ENCODE assay signal across 31 cellular contexts in the genomic region with DNA sequence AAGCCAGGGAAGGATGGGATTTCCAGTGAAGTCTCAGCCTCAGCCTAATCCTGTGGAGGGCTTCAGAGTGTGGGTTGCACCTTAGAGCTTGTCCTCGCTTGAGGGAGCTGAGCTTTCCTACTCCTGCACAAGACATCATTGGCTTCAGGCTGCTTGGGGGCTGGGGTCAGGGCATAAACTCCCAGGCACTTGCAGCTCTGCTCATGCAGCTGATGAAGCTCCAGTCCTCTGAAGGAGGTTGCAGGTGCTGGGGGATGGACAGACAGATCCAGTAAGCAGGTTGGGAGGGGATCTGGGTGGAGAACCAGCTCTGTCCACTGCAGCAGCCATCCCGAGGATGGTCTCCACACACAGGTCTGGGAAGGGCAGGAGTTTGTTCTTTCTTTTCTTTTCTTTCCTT.
"Had no signal": no experiment of that assay in that cellular context is flagged by ENCODE, and none has a peak within 500 bp of the region (broad histone marks: within the 10 kb centered on the region; RNA-seq: fewer than 3 reads in every experiment).

No MANE protein-coding gene starts in this region.

- H3K9me3 ChIP-seq: neutrophil, ovary, psoas muscle, right lobe of liver, sigmoid colon, suprapubic skin, testis, tibial artery, transverse colon, upper lobe of right lung, uterus had no signal

- H3K4me1 ChIP-seq: neural progenitor cell, parathyroid adenoma had no signal

- H3K27ac ChIP-seq: neural progenitor cell, neutrophil, ovary, parathyroid adenoma, psoas muscle, right lobe of liver, sigmoid colon, suprapubic skin, testis, tibial artery, transverse colon, upper lobe of right lung, uterus had no signal

- H3K27ac Mint-ChIP-seq: naive thymus-derived CD4-positive, alpha-beta T cell; natural killer cell; nephron; neural progenitor cell; progenitor cell of endocrine pancreas; stimulated activated memory B cell treated with anti-CD40 and anti-IgM and Interleukin-4, amounts not matched to agents 10 μg/mL and 1 μg/mL and 100 μg/mL, for 72 hours; stimulated activated naive CD8-positive, alpha-beta T cell treated with anti-CD3 and anti-CD28 coated beads, Interleukin-15, amount 100 ng/mL, for 72 hours; type B pancreatic cell had no signal

- H3K9me3 Mint-ChIP-seq: naive thymus-derived CD4-positive, alpha-beta T cell; natural killer cell; nephron; neural progenitor cell; stimulated activated memory B cell treated with anti-CD40 and anti-IgM and Interleukin-4, amounts not matched to agents 10 μg/mL and 1 μg/mL and 100 μg/mL, for 72 hours; stimulated activated naive CD8-positive, alpha-beta T cell treated with anti-CD3 and anti-CD28 coated beads, Interleukin-15, amount 100 ng/mL, for 72 hours; type B pancreatic cell had no signal

- H3K27me3 ChIP-seq: ovary, testis, uterus had no signal

- H3K4me3 ChIP-seq: neural progenitor cell, ovary, psoas muscle, right lobe of liver, sigmoid colon, suprapubic skin, testis, tibial artery, transverse colon, upper lobe of right lung, uterus had no signal

- DNase-seq: naive thymus-derived CD4-positive, alpha-beta T cell; natural killer cell; nucleus accumbens; ovary; psoas muscle; right cardiac atrium; right lobe of liver; sigmoid colon; small intestine; stimulated activated CD4-positive, alpha-beta T cell treated with anti-CD3 and anti-CD28 coated beads, Interleukin-12 subunit alpha, Interleukin-12 subunit beta, amount 100 ng/mL, for 4 hours; stimulated activated CD4-positive, alpha-beta T cell treated with anti-CD3 and anti-CD28 coated beads, Interleukin-1b, Interleukin-23, amount 100 ng/mL, for 48 hours; stimulated activated CD4-positive, alpha-beta T cell treated with anti-CD3 and anti-CD28 coated beads, Interleukin-4, amount 100 ng/mL, for 1 hour; stimulated activated CD4-positive, alpha-beta T cell treated with anti-CD3 and anti-CD28 coated beads, Interleukin-4, amount 100 ng/mL, for 4 hours; stimulated activated CD8-positive, alpha-beta memory T cell treated with anti-CD3 and anti-CD28 coated beads, Interleukin-4, amount 100 ng/mL, for 48 hours; stimulated activated naive CD4-positive, alpha-beta T cell; stimulated activated naive CD8-positive, alpha-beta T cell treated with anti-CD3 and anti-CD28 coated beads, Interleukin-15, amount 100 ng/mL, for 72 hours; stimulated activated naive CD8-positive, alpha-beta T cell treated with anti-CD3 and anti-CD28 coated beads, Interleukin-15, Interleukin-2, amounts not matched to agents 100 U/mL and 50 U/mL, for 24 hours; substantia nigra; testis; tibial artery; transverse colon; upper lobe of right lung; uterus had no signal

- H2AFZ ChIP-seq: neural progenitor cell, parathyroid adenoma had no signal

- H3K9ac ChIP-seq: neural progenitor cell, parathyroid adenoma had no signal

- H3K4me1 Mint-ChIP-seq: nephron; stimulated activated memory B cell treated with anti-CD40 and anti-IgM and Interleukin-4, amounts not matched to agents 10 μg/mL and 1 μg/mL and 100 μg/mL, for 72 hours had no signal

- H3K36me3 ChIP-seq: neural progenitor cell, neutrophil, ovary, right lobe of liver, sigmoid colon, suprapubic skin, tibial artery, transverse colon, upper lobe of right lung, uterus had no signal

- H3K36me3 Mint-ChIP-seq: naive thymus-derived CD4-positive, alpha-beta T cell; natural killer cell; neural progenitor cell; stimulated activated memory B cell treated with anti-CD40 and anti-IgM and Interleukin-4, amounts not matched to agents 10 μg/mL and 1 μg/mL and 100 μg/mL, for 72 hours; type B pancreatic cell had no signal

- H3K4me2 ChIP-seq: neural progenitor cell had no signal

- H3K4me3 Mint-ChIP-seq: naive thymus-derived CD4-positive, alpha-beta T cell; natural killer cell; nephron; neural progenitor cell; stimulated activated memory B cell treated with anti-CD40 and anti-IgM and Interleukin-4, amounts not matched to agents 10 μg/mL and 1 μg/mL and 100 μg/mL, for 72 hours; stimulated activated naive CD8-positive, alpha-beta T cell treated with anti-CD3 and anti-CD28 coated beads, Interleukin-15, amount 100 ng/mL, for 72 hours; type B pancreatic cell had no signal
